ENCODE assay signal across 10 cellular contexts in the genomic region with DNA sequence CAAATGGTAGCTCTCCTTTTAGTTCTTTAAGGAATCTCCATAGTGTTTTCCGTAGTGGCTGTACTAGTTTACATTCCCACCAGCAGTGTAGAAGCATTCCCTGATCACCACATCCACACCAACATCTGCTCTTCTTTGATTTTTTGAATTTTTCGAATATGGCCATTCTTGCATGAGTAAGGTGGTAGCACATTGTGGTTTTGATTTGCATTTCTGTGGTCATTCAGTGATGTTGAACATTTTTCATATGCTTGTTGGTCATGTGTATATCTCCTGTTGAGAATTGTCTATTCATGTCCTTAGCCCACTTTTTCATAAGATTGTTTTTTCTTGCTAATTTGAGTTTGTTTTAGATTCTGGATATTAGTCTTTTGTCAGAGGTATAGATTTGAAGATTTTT.
A peak's percentile ranks its signal among the peaks of the same experiment; 100 is the strongest.
DNase-seq lines count a peak whose midpoint lies in the region; ATAC-seq and TF ChIP-seq lines count a peak whose summit lies in the region.
"Had no signal": no experiment of that assay in that cellular context is flagged by ENCODE, and none has a peak within 500 bp of the region (broad histone marks: within the 10 kb centered on the region; RNA-seq: fewer than 3 reads in every experiment).

No MANE protein-coding gene starts in this region.

- peaks cover 10% of the 10 kb centered on the region; the same call in 1 of the 2 replicates for H3K9me3 Mint-ChIP-seq in HFFc6

- no peak for TF ChIP-seq POLR2A in lower leg skin (IDR thresholded peaks at IDR 0.05)

- DNase-seq in HFFc6 (peak; percentile 66), kidney tubule cell (ENCODE audit: low spot score) (peak; percentile 47), lower leg skin (ENCODE audit: low spot score in 2 of 2) (no peak), NCI-H146 (lab: John Stamatoyannopoulos, UW) (no peak), GF-D8 (lab: John Stamatoyannopoulos, UW) (no peak), KG1 (lab: John Stamatoyannopoulos, UW) (no peak)
- DNase-seq: DND-41, SHP77 treated with DMSO at 0.1 percent for 48 hours had no signal

- WGBS in lower leg skin, 2 donors, result 92 to 93% methylated on average over 2 of the region's 2 CpGs

- H3K27me3 Mint-ChIP-seq in HFFc6 (ENCODE audit: insufficient read depth), result no peaks in the 10 kb centered on the region; the same call in none of the 2 replicates

- peak overlapping the region; percentile 17; the same call in 1 of the 2 replicates for H3K27ac Mint-ChIP-seq in HFFc6

- no peak overlapping the region for H3K4me3 ChIP-seq in lower leg skin (ENCODE audit: low read depth, poor library complexity, severe bottlenecking)

- peaks cover 18% of the 10 kb centered on the region for H3K4me1 Mint-ChIP-seq in HFFc6 (ENCODE audit: low read depth)

- H3K4me3 Mint-ChIP-seq in HFFc6, result no peak overlapping the region

- TF ChIP-seq CTCF in HFFc6 (IDR thresholded peaks at IDR 0.05) (no peak), lower leg skin (IDR thresholded peaks at IDR 0.05) (no peak)

- H3K36me3 Mint-ChIP-seq in HFFc6 (ENCODE audit: low read depth), result peaks cover 51% of the 10 kb centered on the region

- ATAC-seq in GM18867 (IDR thresholded peaks at IDR 0.05; ENCODE audit: unreplicated experiment) (peak; percentile 98), HG03558 (IDR thresholded peaks at IDR 0.05; ENCODE audit: extremely low read depth, unreplicated experiment) (peak; percentile 94)

- intact Hi-C loops in lower leg skin (cut with DNase I; ENCODE audit: low total_unique reads), result no loop called here

Comparison
In these comparisons a context has a peak if more than half of its experiments do, and no peak if none do; other contexts are left out.
1. DNase-seq: peak in HFFc6 (single experiment) and kidney tubule cell (single experiment); none in lower leg skin (0 of 2), NCI-H146 (single experiment), GF-D8 (single experiment) and KG1 (single experiment).